In genomic region chr19:42196011-42197001, GRCh38 we compare ENCODE assay signal across 1 cellular context.
A peak's percentile ranks its signal among the peaks of the same experiment; 100 is the strongest.
TF ChIP-seq lines count a peak whose summit lies in the region.

No MANE protein-coding gene starts in this region.

TF ChIP-seq in WTC11, 78 proteins besides CTCF, POLR2A, EP300 and RAD21 (continued from another document and continues in another):
- no peak for TF ChIP-seq ELF4 (CRISPR knock-in tag; IDR thresholded peaks at IDR 0.05; ENCODE audit: low read depth)
- no peak for TF ChIP-seq PRDM15 (CRISPR knock-in tag; IDR thresholded peaks at IDR 0.05)
- no peak for TF ChIP-seq NFATC4 (CRISPR knock-in tag; IDR thresholded peaks at IDR 0.05)
- TF ChIP-seq OVOL2 (CRISPR knock-in tag; IDR thresholded peaks at IDR 0.05; ENCODE audit: borderline replicate concordance): no peak
- no peak for TF ChIP-seq ZNF263 (CRISPR knock-in tag; IDR thresholded peaks at IDR 0.05; ENCODE audit: low read depth)
- TF ChIP-seq PREB (CRISPR knock-in tag; IDR thresholded peaks at IDR 0.05; ENCODE audit: borderline replicate concordance): no peak
- no peak for TF ChIP-seq GTF2I (CRISPR knock-in tag; conservative IDR thresholded peaks at IDR 0.05)
- TF ChIP-seq ERG (CRISPR knock-in tag; IDR thresholded peaks at IDR 0.05): no peak
- no peak for TF ChIP-seq RELA (CRISPR knock-in tag; IDR thresholded peaks at IDR 0.05; ENCODE audit: borderline replicate concordance)
- no peak for TF ChIP-seq JAZF1 (CRISPR knock-in tag; IDR thresholded peaks at IDR 0.05)
- peak; percentile 83; the same call in 1 of the 2 replicates for TF ChIP-seq FOXP1 (CRISPR knock-in tag; IDR thresholded peaks at IDR 0.05; ENCODE audit: borderline replicate concordance)
- TF ChIP-seq ZNF121 (CRISPR knock-in tag; IDR thresholded peaks at IDR 0.05): 0 out of 2 replicates have a peak, but pooled peaks have one; percentile 7
- no peak for TF ChIP-seq ATF6 (CRISPR knock-in tag; IDR thresholded peaks at IDR 0.05)
- TF ChIP-seq IRF1 (CRISPR knock-in tag; IDR thresholded peaks at IDR 0.05): no peak
- no peak for TF ChIP-seq MLX (CRISPR knock-in tag; IDR thresholded peaks at IDR 0.05)
- no peak for TF ChIP-seq HMGA2 (CRISPR knock-in tag; IDR thresholded peaks at IDR 0.05)
- TF ChIP-seq SOX15 (CRISPR knock-in tag; IDR thresholded peaks at IDR 0.05): no peak
- no peak for TF ChIP-seq ZNF138 (CRISPR knock-in tag; conservative IDR thresholded peaks at IDR 0.05)
- no peak for TF ChIP-seq STAT6 (CRISPR knock-in tag; conservative IDR thresholded peaks at IDR 0.05; ENCODE audit: low read depth)
- TF ChIP-seq ATF3 (CRISPR knock-in tag; conservative IDR thresholded peaks at IDR 0.05): no peak
- no peak for TF ChIP-seq ATF1 (CRISPR knock-in tag; IDR thresholded peaks at IDR 0.05)
- TF ChIP-seq ETV6 (CRISPR knock-in tag; IDR thresholded peaks at IDR 0.05): peak; percentile 39; the same call in 1 of the 2 replicates
- TF ChIP-seq FOXK1 (CRISPR knock-in tag; IDR thresholded peaks at IDR 0.05): no peak
- no peak for TF ChIP-seq ZNF416 (CRISPR knock-in tag; IDR thresholded peaks at IDR 0.05)
- TF ChIP-seq E2F1 (CRISPR knock-in tag; IDR thresholded peaks at IDR 0.05): no peak
- no peak for TF ChIP-seq NFYB (CRISPR knock-in tag; conservative IDR thresholded peaks at IDR 0.05; ENCODE audit: low read depth)
- no peak for TF ChIP-seq ZNF512 (CRISPR knock-in tag; IDR thresholded peaks at IDR 0.05; ENCODE audit: borderline replicate concordance)
- 0 out of 2 replicates have a peak, but pooled peaks have one; percentile 59 for TF ChIP-seq ZBTB21 (CRISPR knock-in tag; IDR thresholded peaks at IDR 0.05; ENCODE audit: borderline replicate concordance)
- TF ChIP-seq GABPB1 (CRISPR knock-in tag; IDR thresholded peaks at IDR 0.05): no peak
- TF ChIP-seq RORB (CRISPR knock-in tag; IDR thresholded peaks at IDR 0.05): no peak
- no peak for TF ChIP-seq ATF2 (CRISPR knock-in tag; IDR thresholded peaks at IDR 0.05; ENCODE audit: borderline replicate concordance, low read depth)
- no peak for TF ChIP-seq ESRRA (CRISPR knock-in tag; IDR thresholded peaks at IDR 0.05; ENCODE audit: borderline replicate concordance)
- no peak for TF ChIP-seq ZNF317 (CRISPR knock-in tag; IDR thresholded peaks at IDR 0.05; ENCODE audit: borderline replicate concordance, low read depth)
- no peak for TF ChIP-seq ZMAT4 (CRISPR knock-in tag; IDR thresholded peaks at IDR 0.05)
- TF ChIP-seq GRHL2 (CRISPR knock-in tag; IDR thresholded peaks at IDR 0.05; ENCODE audit: insufficient replicate concordance, severe bottlenecking): no peak
- peak; percentile 52; the same call in 1 of the 2 replicates for TF ChIP-seq NFE2L1 (CRISPR knock-in tag; IDR thresholded peaks at IDR 0.05)
- TF ChIP-seq ZNF232 (CRISPR knock-in tag; IDR thresholded peaks at IDR 0.05): no peak
